Comparison of ENCODE assay signal across 8 cellular contexts in genomic region chr19:45558399-45558878, GRCh38. TPM values are rescaled to one million over a fixed set of nuclear protein-coding genes. Genes with fewer than 3 reads are reported as not detected.
DNase-seq lines count a peak whose midpoint lies in the region; ATAC-seq and TF ChIP-seq lines count a peak whose summit lies in the region.

No MANE protein-coding gene starts in this region.

- H3K79me1 ChIP-seq in mesenchymal stem cell (replicated peaks; ENCODE audit: low read length, poor library complexity, severe bottlenecking), result peaks cover 19% of the 10 kb centered on the region

- no peak overlapping the region for H2BK120ac ChIP-seq in mesenchymal stem cell (ENCODE audit: low read depth, low read length)

- H3K9me3 ChIP-seq in mesenchymal stem cell (ENCODE audit: control insufficient read depth, low read length), result no peaks in the 10 kb centered on the region

- H4K8ac ChIP-seq in mesenchymal stem cell (ENCODE audit: low read length), result no peak overlapping the region

- H3K27me3 ChIP-seq in mesenchymal stem cell (ENCODE audit: control insufficient read depth in 1 of 2, insufficient read depth in 1 of 2, low read length in 2 of 2), result no peaks in the 10 kb centered on the region

- H3K4me3 ChIP-seq in choroid plexus epithelial cell (ENCODE audit: low read depth, low read length) (no peak overlapping the region), mesenchymal stem cell (ENCODE audit: insufficient read depth in 1 of 2, low read depth in 1 of 2, low read length in 2 of 2) (no peak overlapping the region)

- no peak overlapping the region for H3K18ac ChIP-seq in mesenchymal stem cell (ENCODE audit: low read depth in 1 of 2, low read length in 2 of 2)

- peak; percentile 54 for DNase-seq in 8988T
- peak; percentile 18 for DNase-seq in NCI-H2227 treated with DMSO at 0.1 percent for 48 hours (lab: John Stamatoyannopoulos, UW)
- DNase-seq in activated CD4-positive, alpha-beta T cell treated with anti-CD3 and anti-CD28 coated beads for 48 hours, result peak; percentile 79
- peak; percentile 74 for DNase-seq in choroid plexus epithelial cell (ENCODE audit: low read depth)
- DNase-seq in mesenchymal stem cell, result peak; percentile 54
- DNase-seq in stimulated activated CD8-positive, alpha-beta memory T cell treated with anti-CD3 and anti-CD28 coated beads, Interleukin-4, amount 100 ng/mL, for 24 hours (ENCODE audit: low read depth), result peak; percentile 31

- H3K4me1 ChIP-seq in mesenchymal stem cell (ENCODE audit: control insufficient read depth, insufficient read depth, low read depth, low read length), result peaks cover 8% of the 10 kb centered on the region

- no peak overlapping the region for H2AK5ac ChIP-seq in mesenchymal stem cell (ENCODE audit: low read length, severe bottlenecking)

- H4K91ac ChIP-seq in mesenchymal stem cell (ENCODE audit: low read length), result no peak overlapping the region

- H2BK12ac ChIP-seq in mesenchymal stem cell (ENCODE audit: low read length in 2 of 2), result no peak overlapping the region

- H3K36me3 ChIP-seq in mesenchymal stem cell (ENCODE audit: control insufficient read depth in 1 of 2, insufficient read depth in 2 of 2, low read depth in 1 of 2, low read length in 2 of 2), result peaks cover 3 to 18% of the 10 kb centered on the region in 2 experiments

- no peak overlapping the region for H2AFZ ChIP-seq in mesenchymal stem cell (ENCODE audit: low read depth, low read length)

- no peak overlapping the region for H3K23ac ChIP-seq in mesenchymal stem cell (ENCODE audit: low read length in 2 of 2)

- no peak overlapping the region for H3K14ac ChIP-seq in mesenchymal stem cell (ENCODE audit: low read length in 2 of 2)

- peak overlapping the region; percentile 26 for H3K9ac ChIP-seq in mesenchymal stem cell (ENCODE audit: low read length)

- H2BK5ac ChIP-seq in mesenchymal stem cell (ENCODE audit: low read depth, low read length, poor library complexity, severe bottlenecking), result no peak overlapping the region

- peak; percentile 90 for TF ChIP-seq CTCF in choroid plexus epithelial cell (conservative IDR thresholded peaks at IDR 0.05; ENCODE audit: low read depth, low read length)

- ATAC-seq in GM18909 (IDR thresholded peaks at IDR 0.05; ENCODE audit: poor library complexity, unreplicated experiment) (peak; percentile 68), HG03039 (IDR thresholded peaks at IDR 0.05; ENCODE audit: unreplicated experiment) (no peak)

- no peak overlapping the region for H2BK15ac ChIP-seq in mesenchymal stem cell (ENCODE audit: low read depth, poor library complexity, severe bottlenecking)

- WGBS in mesenchymal stem cell, result 63% methylated on average over 6 of the region's 10 CpGs

- H3K27ac ChIP-seq in mesenchymal stem cell (ENCODE audit: low read length, poor library complexity, severe bottlenecking), result no peak overlapping the region

- H3K4me2 ChIP-seq in mesenchymal stem cell (ENCODE audit: low read length, poor library complexity, severe bottlenecking), result no peak overlapping the region

- no peak overlapping the region for H3K4ac ChIP-seq in mesenchymal stem cell (ENCODE audit: low read depth in 1 of 2, low read length in 2 of 2)

RNA-seq across cellular contexts. Expression of gene OPA3, which starts 26.2 kb away (rescaled TPM):
- 13.4 TPM for polyA plus RNA-seq in mesenchymal stem cell (2013, experiment 1 of 2)
- 13.7 TPM for polyA plus RNA-seq in mesenchymal stem cell (2013, experiment 2 of 2)

RNA-seq across cellular contexts. Expression of gene GPR4, which starts 43.6 kb away (rescaled TPM):
- polyA plus RNA-seq in mesenchymal stem cell (2013, experiment 1 of 2), result 0.73 TPM
- 0.77 TPM for polyA plus RNA-seq in mesenchymal stem cell (2013, experiment 2 of 2)

RNA-seq across cellular contexts. Expression of gene VASP, which starts 51.2 kb away (rescaled TPM):
- 106 TPM for polyA plus RNA-seq in mesenchymal stem cell (2013, experiment 1 of 2)
- polyA plus RNA-seq in mesenchymal stem cell (2013, experiment 2 of 2), result 104 TPM

Comparison
In these comparisons a context has a peak if more than half of its experiments do, and no peak if none do; other contexts are left out.
1. DNase-seq: peak in every context shown above with its lines; median percentile 79 in activated CD4-positive, alpha-beta T cell treated with anti-CD3 and anti-CD28 coated beads for 48 hours; 74 in choroid plexus epithelial cell; 54 in 8988T; 54 in mesenchymal stem cell; 31 in stimulated activated CD8-positive, alpha-beta memory T cell treated with anti-CD3 and anti-CD28 coated beads, Interleukin-4, amount 100 ng/mL, for 24 hours; 18 in NCI-H2227 treated with DMSO at 0.1 percent for 48 hours.